In the genomic region with DNA sequence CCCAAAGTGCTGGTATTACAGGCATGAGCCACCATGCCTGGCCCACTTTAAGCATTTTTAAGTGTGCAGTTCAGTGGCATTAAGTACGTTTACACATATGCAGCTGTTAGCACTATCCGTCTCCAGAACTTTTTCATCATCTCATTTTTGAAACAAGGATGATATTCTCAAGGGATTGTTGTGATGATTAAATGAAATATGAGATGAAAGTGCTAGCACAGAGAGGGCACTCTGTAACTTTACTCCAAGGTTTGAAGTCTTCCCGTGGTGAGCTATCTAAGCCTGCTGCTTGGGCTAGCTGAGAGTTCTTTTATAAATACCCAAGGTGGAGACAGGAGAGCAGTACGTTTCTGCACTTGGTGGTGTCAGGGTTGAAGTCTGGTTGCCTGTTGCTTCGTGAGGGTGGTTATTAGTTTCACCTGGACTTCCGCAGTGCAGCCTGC, we compare ENCODE assay signal across 1 cellular context.
A peak's percentile ranks its signal among the peaks of the same experiment; 100 is the strongest.
TF ChIP-seq lines count a peak whose summit lies in the region.

No MANE protein-coding gene starts in this region.

TF ChIP-seq in HEK293, 187 proteins besides CTCF, POLR2A, EP300 and RAD21 (continued from another document):
- TF ChIP-seq ZNF184 (tag by site-specific recombination; IDR thresholded peaks at IDR 0.05), result no peak
- no peak for TF ChIP-seq IKZF3 (tag by site-specific recombination; IDR thresholded peaks at IDR 0.05)
- TF ChIP-seq BCL11A (tag by site-specific recombination; IDR thresholded peaks at IDR 0.05; ENCODE audit: low read depth), result no peak
- TF ChIP-seq, protein P1, sequence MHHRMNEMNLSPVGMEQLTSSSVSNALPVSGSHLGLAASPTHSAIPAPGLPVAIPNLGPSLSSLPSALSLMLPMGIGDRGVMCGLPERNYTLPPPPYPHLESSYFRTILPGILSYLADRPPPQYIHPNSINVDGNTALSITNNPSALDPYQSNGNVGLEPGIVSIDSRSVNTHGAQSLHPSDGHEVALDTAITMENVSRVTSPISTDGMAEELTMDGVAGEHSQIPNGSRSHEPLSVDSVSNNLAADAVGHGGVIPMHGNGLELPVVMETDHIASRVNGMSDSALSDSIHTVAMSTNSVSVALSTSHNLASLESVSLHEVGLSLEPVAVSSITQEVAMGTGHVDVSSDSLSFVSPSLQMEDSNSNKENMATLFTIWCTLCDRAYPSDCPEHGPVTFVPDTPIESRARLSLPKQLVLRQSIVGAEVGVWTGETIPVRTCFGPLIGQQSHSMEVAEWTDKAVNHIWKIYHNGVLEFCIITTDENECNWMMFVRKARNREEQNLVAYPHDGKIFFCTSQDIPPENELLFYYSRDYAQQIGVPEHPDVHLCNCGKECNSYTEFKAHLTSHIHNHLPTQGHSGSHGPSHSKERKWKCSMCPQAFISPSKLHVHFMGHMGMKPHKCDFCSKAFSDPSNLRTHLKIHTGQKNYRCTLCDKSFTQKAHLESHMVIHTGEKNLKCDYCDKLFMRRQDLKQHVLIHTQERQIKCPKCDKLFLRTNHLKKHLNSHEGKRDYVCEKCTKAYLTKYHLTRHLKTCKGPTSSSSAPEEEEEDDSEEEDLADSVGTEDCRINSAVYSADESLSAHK (tag by site-specific recombination; IDR thresholded peaks at IDR 0.05), result no peak
- TF ChIP-seq, protein P2, sequence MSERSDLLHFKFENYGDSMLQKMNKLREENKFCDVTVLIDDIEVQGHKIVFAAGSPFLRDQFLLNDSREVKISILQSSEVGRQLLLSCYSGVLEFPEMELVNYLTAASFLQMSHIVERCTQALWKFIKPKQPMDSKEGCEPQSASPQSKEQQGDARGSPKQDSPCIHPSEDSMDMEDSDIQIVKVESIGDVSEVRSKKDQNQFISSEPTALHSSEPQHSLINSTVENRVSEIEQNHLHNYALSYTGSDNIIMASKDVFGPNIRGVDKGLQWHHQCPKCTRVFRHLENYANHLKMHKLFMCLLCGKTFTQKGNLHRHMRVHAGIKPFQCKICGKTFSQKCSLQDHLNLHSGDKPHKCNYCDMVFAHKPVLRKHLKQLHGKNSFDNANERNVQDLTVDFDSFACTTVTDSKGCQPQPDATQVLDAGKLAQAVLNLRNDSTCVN (tag by site-specific recombination; optimal IDR thresholded peaks at IDR 0.05), result no peak
- TF ChIP-seq, protein P3, sequence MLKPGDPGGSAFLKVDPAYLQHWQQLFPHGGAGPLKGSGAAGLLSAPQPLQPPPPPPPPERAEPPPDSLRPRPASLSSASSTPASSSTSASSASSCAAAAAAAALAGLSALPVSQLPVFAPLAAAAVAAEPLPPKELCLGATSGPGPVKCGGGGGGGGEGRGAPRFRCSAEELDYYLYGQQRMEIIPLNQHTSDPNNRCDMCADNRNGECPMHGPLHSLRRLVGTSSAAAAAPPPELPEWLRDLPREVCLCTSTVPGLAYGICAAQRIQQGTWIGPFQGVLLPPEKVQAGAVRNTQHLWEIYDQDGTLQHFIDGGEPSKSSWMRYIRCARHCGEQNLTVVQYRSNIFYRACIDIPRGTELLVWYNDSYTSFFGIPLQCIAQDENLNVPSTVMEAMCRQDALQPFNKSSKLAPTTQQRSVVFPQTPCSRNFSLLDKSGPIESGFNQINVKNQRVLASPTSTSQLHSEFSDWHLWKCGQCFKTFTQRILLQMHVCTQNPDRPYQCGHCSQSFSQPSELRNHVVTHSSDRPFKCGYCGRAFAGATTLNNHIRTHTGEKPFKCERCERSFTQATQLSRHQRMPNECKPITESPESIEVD (tag by site-specific recombination; IDR thresholded peaks at IDR 0.05), result peak; percentile 43; the same call in 1 of the 2 replicates
- TF ChIP-seq REPIN1 (tag by site-specific recombination; IDR thresholded peaks at IDR 0.05; ENCODE audit: low read depth), result no peak
- TF ChIP-seq ZNF148 (tag by site-specific recombination; IDR thresholded peaks at IDR 0.05; ENCODE audit: borderline replicate concordance), result no peak
TF ChIP-seq in HEK293: peak in this region for 10.
